Comparison of ENCODE assay signal across 9 cellular contexts in genomic region chr5:1521671-1522600, GRCh38. TPM values are rescaled to one million over a fixed set of nuclear protein-coding genes. Genes with fewer than 3 reads are reported as not detected.
A peak's percentile ranks its signal among the peaks of the same experiment; 100 is the strongest.
DNase-seq lines count a peak whose midpoint lies in the region; ATAC-seq, FAIRE-seq and TF ChIP-seq lines count a peak whose summit lies in the region.
"Had no signal": no experiment of that assay in that cellular context is flagged by ENCODE, and none has a peak within 500 bp of the region (broad histone marks: within the 10 kb centered on the region; RNA-seq: fewer than 3 reads in every experiment).

No MANE protein-coding gene starts in this region.

- no peak for ATAC-seq in lung (ENCODE audit: insufficient read depth, low FRiP score)

- H3K36me3 ChIP-seq in bronchial epithelial cell (ENCODE audit: control insufficient read depth, insufficient read depth, low read length) (peaks cover 10% of the 10 kb centered on the region), lung (ENCODE audit: control insufficient read depth in 2 of 2, insufficient read depth in 2 of 2, low read length in 2 of 2) (peaks cover 0 to 18% of the 10 kb centered on the region in 2 donors)

- TF ChIP-seq CTCF in bronchial epithelial cell (IDR thresholded peaks at IDR 0.05; ENCODE audit: insufficient read depth, low read length, severe bottlenecking) (no peak), lung (IDR thresholded peaks at IDR 0.05; ENCODE audit: control extremely low read depth, extremely low read depth) (no peak)

- DNase-seq in DMS 273 (lab: John Stamatoyannopoulos, UW; ENCODE audit: unreplicated experiment), result peak; percentile 71
- no peak for DNase-seq in DMS 273 treated with DMSO at 0.1 percent for 48 hours (lab: John Stamatoyannopoulos, UW)
- peak; percentile 21 for DNase-seq in NCI-H524 treated with DMSO at 0.1 percent for 48 hours (lab: John Stamatoyannopoulos, UW)
- peak; percentile 69 for DNase-seq in bronchial epithelial cell (ENCODE audit: low read depth)
- peak; percentile 34 for DNase-seq in lung (ENCODE audit: low spot score)
- DNase-seq in urothelium cell line (ENCODE audit: low spot score), result peak; percentile 80
- DNase-seq in medulla oblongata (ENCODE audit: extremely low spot score), result no peak
- no peak for DNase-seq in stimulated activated naive CD4-positive, alpha-beta T cell (lab: John Stamatoyannopoulos, UW)

- H3K27me3 ChIP-seq in bronchial epithelial cell (ENCODE audit: control insufficient read depth, insufficient read depth, low read length) (no peaks in the 10 kb centered on the region), lung (ENCODE audit: control insufficient read depth, insufficient read depth) (no peaks in the 10 kb centered on the region)

- no peaks in the 10 kb centered on the region for H3K9me3 ChIP-seq in lung (ENCODE audit: control insufficient read depth in 2 of 2, insufficient read depth in 1 of 2, low read length in 1 of 2)

- 53 to 80% methylated on average over 28 of the region's 28 CpGs for WGBS in lung, 2 donors

- H3K4me1 ChIP-seq in lung (ENCODE audit: control insufficient read depth in 2 of 2, insufficient read depth in 2 of 2, low read length in 2 of 2), result peaks cover 0 to 18% of the 10 kb centered on the region in 2 donors

- H3K4me3 ChIP-seq in bronchial epithelial cell (ENCODE audit: low read depth, low read length) (peak overlapping the region; percentile 63), lung (peak overlapping the region; percentile 92)

- FAIRE-seq in bronchial epithelial cell (lab: Jason Lieb, UNC) (no peak), urothelium cell line (lab: Jason Lieb, UNC) (no peak)

- H3K27ac ChIP-seq in lung (ENCODE audit: low read depth in 1 of 2, low read length in 1 of 2), result peak overlapping the region in 1 of 2 donors; percentile 90
- H3K27ac ChIP-seq: 22Rv1 had no signal

RNA-seq across cellular contexts. Expression of gene LPCAT1, which starts 1.8 kb away (rescaled TPM):
- total RNA-seq in bronchial epithelial cell (18.8 and 25.3 TPM in 2 replicates), lung (100 to 1,000 TPM; 320 to 565 TPM)
- 100 to 1,000 TPM; 198 to 669 TPM for polyA plus RNA-seq in lung

Comparison
In these comparisons a context has a peak if more than half of its experiments do, and no peak if none do; other contexts are left out.
1. DNase-seq: peak in DMS 273 (single experiment), NCI-H524 treated with DMSO at 0.1 percent for 48 hours (single experiment), bronchial epithelial cell (single experiment), lung (single experiment) and urothelium cell line (single experiment); none in DMS 273 treated with DMSO at 0.1 percent for 48 hours (single experiment), medulla oblongata (single experiment) and stimulated activated naive CD4-positive, alpha-beta T cell (0 of 6).
2. RNA of gene LPCAT1, which starts 1.8 kb away (total RNA-seq): 320 to 565 TPM in lung; 18.8 to 25.3 TPM in bronchial epithelial cell; every median in the first group is over 10 times any median in the second.